In genomic region chr5:130652178-130652577, GRCh38 we compare ENCODE assay signal across 11 cellular contexts.
DNase-seq lines count a peak whose midpoint lies in the region; ATAC-seq and TF ChIP-seq lines count a peak whose summit lies in the region.
"Had no signal": no experiment of that assay in that cellular context is flagged by ENCODE, and none has a peak within 500 bp of the region (broad histone marks: within the 10 kb centered on the region; RNA-seq: fewer than 3 reads in every experiment).

No MANE protein-coding gene starts in this region.

- TF ChIP-seq CTCF in AG04449 (IDR thresholded peaks at IDR 0.05; ENCODE audit: insufficient read depth, low read length, missing control alignments): no peak
- no peak for TF ChIP-seq CTCF in MM.1S (IDR thresholded peaks at IDR 0.05; ENCODE audit: low read length)

- H2AFZ ChIP-seq in MM.1S (ENCODE audit: low read length): no peak overlapping the region
- H2AFZ ChIP-seq: PC-9 had no signal

- DNase-seq in AG04449 (ENCODE audit: low read depth, low spot score) (peak; percentile 38), HCEC 1CT (peak; percentile 77), amniotic stem cell (lab: John Stamatoyannopoulos, UW) (peak; percentile 51), foreskin melanocyte (peak; percentile 4), SHP77 treated with DMSO at 0.1 percent for 48 hours (lab: John Stamatoyannopoulos, UW) (no peak), caudate nucleus (lab: John Stamatoyannopoulos, UW) (no peak), MM.1S (no peak)
- DNase-seq: effector memory CD4-positive, alpha-beta T cell; occipital lobe; PC-9 had no signal

- CTCF ChIA-PET in AG04449 (lab: Yijun Ruan, JAX): no interaction called here

- H3K4me3 ChIP-seq in AG04449 (ENCODE audit: low read depth, low read length) (no peak overlapping the region), MM.1S (ENCODE audit: low read length) (no peak overlapping the region)
- H3K4me3 ChIP-seq: PC-9 had no signal

- POLR2A ChIA-PET in AG04449 (lab: Yijun Ruan, JAX): no interaction called here

- no peaks in the 10 kb centered on the region for H4K20me1 ChIP-seq in MM.1S (ENCODE audit: insufficient read depth, low read length)

- H3K36me3 ChIP-seq in MM.1S (replicated peaks; ENCODE audit: insufficient read depth, low read length): no peaks in the 10 kb centered on the region

- no peaks in the 10 kb centered on the region for H3K9me3 ChIP-seq in MM.1S (replicated peaks; ENCODE audit: insufficient read depth, low read length)

- no peaks in the 10 kb centered on the region for H3K4me1 ChIP-seq in MM.1S (ENCODE audit: low read length)

- no peaks in the 10 kb centered on the region for H3K9me2 ChIP-seq in MM.1S (replicated peaks; ENCODE audit: insufficient read depth, low read length)

- no peaks in the 10 kb centered on the region for H3K27me3 ChIP-seq in MM.1S (replicated peaks; ENCODE audit: insufficient read depth, low read length)

- no peak overlapping the region for H3K9ac ChIP-seq in MM.1S (ENCODE audit: low read length)

- H3F3A ChIP-seq in MM.1S (ENCODE audit: insufficient read depth, low read length): no peaks in the 10 kb centered on the region

- ATAC-seq in GM21447 (IDR thresholded peaks at IDR 0.05; ENCODE audit: unreplicated experiment): no peak

- no peaks in the 10 kb centered on the region for H3K79me2 ChIP-seq in MM.1S (ENCODE audit: low read length)

- no peak overlapping the region for H3K4me2 ChIP-seq in MM.1S (ENCODE audit: low read depth, low read length)
- H3K4me2 ChIP-seq: PC-9 had no signal

- H3K27ac ChIP-seq in caudate nucleus (ENCODE audit: low read depth, low read length) (no peak overlapping the region), MM.1S (ENCODE audit: low read length) (no peak overlapping the region)
- H3K27ac ChIP-seq: PC-9 had no signal

Comparison
In these comparisons a context has a peak if more than half of its experiments do, and no peak if none do; other contexts are left out.
1. DNase-seq: peak in AG04449 (single experiment), HCEC 1CT (single experiment), amniotic stem cell (single experiment) and foreskin melanocyte (single experiment); none in SHP77 treated with DMSO at 0.1 percent for 48 hours (single experiment), caudate nucleus (0 of 61) and MM.1S (single experiment).